Comparison of ENCODE assay signal across 8 cellular contexts in genomic region chr21:33643658-33644311, GRCh38. TPM values are rescaled to one million over a fixed set of nuclear protein-coding genes. Genes with fewer than 3 reads are reported as not detected.
A peak's percentile ranks its signal among the peaks of the same experiment; 100 is the strongest.
DNase-seq lines count a peak whose midpoint lies in the region; ATAC-seq, FAIRE-seq and TF ChIP-seq lines count a peak whose summit lies in the region.

No MANE protein-coding gene starts in this region.

- H3K4me3 ChIP-seq in hepatocyte (peak overlapping the region; percentile 74), small intestine (ENCODE audit: low read depth in 1 of 2, low read length in 2 of 2) (peak overlapping the region; percentile 87 to 94)

- no peak for ATAC-seq in stimulated activated naive CD8-positive, alpha-beta T cell treated with anti-CD3 and anti-CD28 coated beads, Interleukin-15, Interleukin-2, amounts not matched to agents 100 U/mL and 50 U/mL, for 24 hours

- WGBS in hepatocyte (ENCODE audit: low lambda C conversion rate, missing lambda C conversion rate), result 3% methylated on average over 7 of the region's 7 CpGs
- 9 to 16% (median 14%) methylated on average over 7 of the region's 7 CpGs for WGBS in small intestine, 3 donors

- no peak for FAIRE-seq in small intestine (lab: Jason Lieb, UNC)

- DNase-seq in stimulated activated naive CD8-positive, alpha-beta T cell treated with anti-CD3 and anti-CD28 coated beads, Interleukin-15, Interleukin-2, amounts not matched to agents 100 U/mL and 50 U/mL, for 24 hours, result no peak
- DNase-seq in activated CD4-positive, alpha-beta memory T cell treated with anti-CD3 and anti-CD28 coated beads, Interleukin-2, amount 10 ng/mL, durations not matched to agents 7 days and 5 days, result no peak
- DNase-seq in hepatocyte (ENCODE audit: low spot score), result peak; percentile 26
- DNase-seq in small intestine, result no peak
- DNase-seq in occipital lobe (lab: John Stamatoyannopoulos, UW), result no peak
- DNase-seq in central memory CD4-positive, alpha-beta T cell, result no peak
- no peak for DNase-seq in COR-L47 (lab: John Stamatoyannopoulos, UW)

- H4K20me1 ChIP-seq in hepatocyte (ENCODE audit: insufficient read depth, poor library complexity, severe bottlenecking), result peaks cover 6% of the 10 kb centered on the region

- H3K79me2 ChIP-seq in hepatocyte, result peaks cover 74% of the 10 kb centered on the region

- peaks cover 25% of the 10 kb centered on the region for H3K27me3 Mint-ChIP-seq in stimulated activated naive CD8-positive, alpha-beta T cell treated with anti-CD3 and anti-CD28 coated beads, Interleukin-15, Interleukin-2, amounts not matched to agents 100 ng/mL and 50 ng/mL, for 24 hours
- peaks cover 25% of the 10 kb centered on the region for H3K27me3 Mint-ChIP-seq in activated CD4-positive, alpha-beta memory T cell treated with anti-CD3 and anti-CD28 coated beads, Interleukin-2, amount 10 ng/mL, durations not matched to agents 7 days and 5 days

- CTCF ChIA-PET in activated CD4-positive, alpha-beta memory T cell treated with anti-CD3 and anti-CD28 coated beads, Interleukin-2, amount 10 ng/mL, durations not matched to agents 7 days and 5 days (lab: Charles Lee), result no interaction called here

- no peaks in the 10 kb centered on the region for H3K36me3 ChIP-seq in hepatocyte (replicated peaks; ENCODE audit: insufficient read depth, low read depth)
- no peaks in the 10 kb centered on the region for H3K36me3 ChIP-seq in small intestine (ENCODE audit: control insufficient read depth in 2 of 2, insufficient read depth in 2 of 2, low read length in 2 of 2)

- H3K27ac ChIP-seq in hepatocyte (peak overlapping the region; percentile 82), small intestine (ENCODE audit: low read depth in 1 of 2, low read length in 1 of 2) (peak overlapping the region; percentile 80 to 82)

- POLR2A ChIA-PET in activated CD4-positive, alpha-beta memory T cell treated with anti-CD3 and anti-CD28 coated beads, Interleukin-2, amount 10 ng/mL, durations not matched to agents 7 days and 5 days (lab: Charles Lee), result no interaction called here

- H3K4me1 Mint-ChIP-seq in stimulated activated naive CD8-positive, alpha-beta T cell treated with anti-CD3 and anti-CD28 coated beads, Interleukin-15, Interleukin-2, amounts not matched to agents 100 ng/mL and 50 ng/mL, for 24 hours (ENCODE audit: low read depth), result peaks cover 22% of the 10 kb centered on the region
- peaks cover 21% of the 10 kb centered on the region for H3K4me1 Mint-ChIP-seq in activated CD4-positive, alpha-beta memory T cell treated with anti-CD3 and anti-CD28 coated beads, Interleukin-2, amount 10 ng/mL, durations not matched to agents 7 days and 5 days

- peak overlapping the region; percentile 42 for H2AFZ ChIP-seq in hepatocyte

- no peaks in the 10 kb centered on the region for H3K9me3 Mint-ChIP-seq in stimulated activated naive CD8-positive, alpha-beta T cell treated with anti-CD3 and anti-CD28 coated beads, Interleukin-15, Interleukin-2, amounts not matched to agents 100 ng/mL and 50 ng/mL, for 24 hours
- no peaks in the 10 kb centered on the region for H3K9me3 Mint-ChIP-seq in activated CD4-positive, alpha-beta memory T cell treated with anti-CD3 and anti-CD28 coated beads, Interleukin-2, amount 10 ng/mL, durations not matched to agents 7 days and 5 days

- H3K36me3 Mint-ChIP-seq in stimulated activated naive CD8-positive, alpha-beta T cell treated with anti-CD3 and anti-CD28 coated beads, Interleukin-15, Interleukin-2, amounts not matched to agents 100 ng/mL and 50 ng/mL, for 24 hours (ENCODE audit: low read depth), result no peaks in the 10 kb centered on the region
- H3K36me3 Mint-ChIP-seq in activated CD4-positive, alpha-beta memory T cell treated with anti-CD3 and anti-CD28 coated beads, Interleukin-2, amount 10 ng/mL, durations not matched to agents 7 days and 5 days (ENCODE audit: low read depth), result no peaks in the 10 kb centered on the region

- no peak for TF ChIP-seq CTCF in hepatocyte (IDR thresholded peaks at IDR 0.05; ENCODE audit: poor library complexity)

- H3K27ac Mint-ChIP-seq in stimulated activated naive CD8-positive, alpha-beta T cell treated with anti-CD3 and anti-CD28 coated beads, Interleukin-15, Interleukin-2, amounts not matched to agents 100 ng/mL and 50 ng/mL, for 24 hours, result no peak overlapping the region
- H3K27ac Mint-ChIP-seq in activated CD4-positive, alpha-beta memory T cell treated with anti-CD3 and anti-CD28 coated beads, Interleukin-2, amount 10 ng/mL, durations not matched to agents 7 days and 5 days, result no peak overlapping the region

- H3K9me3 ChIP-seq in hepatocyte (ENCODE audit: low read depth), result no peaks in the 10 kb centered on the region
- H3K9me3 ChIP-seq in small intestine (ENCODE audit: control insufficient read depth, low read depth), result no peaks in the 10 kb centered on the region

- peak overlapping the region; percentile 75 for H3K4me2 ChIP-seq in hepatocyte

- H3K27me3 ChIP-seq in hepatocyte (no peaks in the 10 kb centered on the region), small intestine (ENCODE audit: control insufficient read depth in 2 of 2, insufficient read depth in 2 of 2, low read length in 2 of 2) (no peaks in the 10 kb centered on the region)

- H3K4me1 ChIP-seq in hepatocyte (ENCODE audit: insufficient read depth) (peaks cover 15% of the 10 kb centered on the region), small intestine (ENCODE audit: control insufficient read depth in 2 of 2, insufficient read depth in 1 of 2, low read depth in 1 of 2, low read length in 1 of 2) (peaks cover 0 to 2% of the 10 kb centered on the region in 2 donors)

- peak overlapping the region; percentile 84 for H3K4me3 Mint-ChIP-seq in stimulated activated naive CD8-positive, alpha-beta T cell treated with anti-CD3 and anti-CD28 coated beads, Interleukin-15, Interleukin-2, amounts not matched to agents 100 ng/mL and 50 ng/mL, for 24 hours
- peak overlapping the region; percentile 75 for H3K4me3 Mint-ChIP-seq in activated CD4-positive, alpha-beta memory T cell treated with anti-CD3 and anti-CD28 coated beads, Interleukin-2, amount 10 ng/mL, durations not matched to agents 7 days and 5 days

- no peaks in the 10 kb centered on the region for H3K9me2 ChIP-seq in hepatocyte (replicated peaks; ENCODE audit: insufficient read depth)

RNA-seq across cellular contexts. Expression of gene ITSN1, which starts 1.5 kb away (rescaled TPM):
- total RNA-seq in activated CD4-positive, alpha-beta memory T cell treated with anti-CD3 and anti-CD28 coated beads, Interleukin-2, amount 10 ng/mL, durations not matched to agents 7 days and 5 days, result 1 to 10 TPM; 2.7 to 4.0 TPM
- total RNA-seq in hepatocyte (46.0 and 46.1 TPM in 2 replicates), occipital lobe (77.8 TPM)
- polyA plus RNA-seq in hepatocyte (43.6 and 44.9 TPM in 2 replicates), small intestine (10 to 100 TPM; 10.5 to 21.5 (median 20.8) TPM)

RNA-seq across cellular contexts. Expression of gene CRYZL1, which starts 2.2 kb away (rescaled TPM):
- 10 to 100 TPM; 33.6 to 39.3 TPM for total RNA-seq in activated CD4-positive, alpha-beta memory T cell treated with anti-CD3 and anti-CD28 coated beads, Interleukin-2, amount 10 ng/mL, durations not matched to agents 7 days and 5 days
- total RNA-seq in hepatocyte, result 14.6 and 29.7 TPM in 2 replicates
- 41.5 and 49.8 TPM in 2 replicates for polyA plus RNA-seq in hepatocyte
- 10 to 100 TPM; 13.5 to 16.5 (median 15.2) TPM for polyA plus RNA-seq in small intestine
- 73.2 TPM for total RNA-seq in occipital lobe

RNA-seq across cellular contexts. Expression of gene DONSON, which starts 55.3 kb away (rescaled TPM):
- total RNA-seq in activated CD4-positive, alpha-beta memory T cell treated with anti-CD3 and anti-CD28 coated beads, Interleukin-2, amount 10 ng/mL, durations not matched to agents 7 days and 5 days, result 10 to 100 TPM; 35.4 to 35.5 TPM
- total RNA-seq in hepatocyte (15.1 and 15.9 TPM in 2 replicates), occipital lobe (21.7 TPM)
- polyA plus RNA-seq in hepatocyte (17.1 and 23.2 TPM in 2 replicates), small intestine (10 to 100 TPM in 2 of 3 donors, 1 to 10 TPM in 1; 8.9 to 15.7 (median 14.8) TPM)
